ENCODE assay signal across 8 cellular contexts in genomic region chr12:133080619-133081407, GRCh38. TPM values are rescaled to one million over a fixed set of nuclear protein-coding genes. Genes with fewer than 3 reads are reported as not detected.
DNase-seq lines count a peak whose midpoint lies in the region; ATAC-seq and TF ChIP-seq lines count a peak whose summit lies in the region.

Gene ZNF140 (plus strand): TSS chr12:133080923. CDS start chr12:133081321, 398 bp downstream.

- H3K36me3 ChIP-seq in left lung = peaks cover 3 to 41% of the 10 kb centered on the region in 2 donors

- peak within 1 kb of the TSS; percentile 67 to 76 for H3K4me3 ChIP-seq in left lung

- ATAC-seq in GM18909 (IDR thresholded peaks at IDR 0.05; ENCODE audit: poor library complexity, unreplicated experiment) (peak; percentile 77), HG03175 (IDR thresholded peaks at IDR 0.05; ENCODE audit: unreplicated experiment) (peak; percentile 77), left lung (peak; percentile 88)

- H3K4me1 ChIP-seq in left lung = peaks cover 4 to 5% of the 10 kb centered on the region in 2 donors

- H3K9me3 ChIP-seq in left lung = peaks cover 0 to 85% of the 10 kb centered on the region in 2 donors

- TF ChIP-seq CTCF in left lung (IDR thresholded peaks at IDR 0.05) = peak; percentile 18 to 59

- DNase-seq in Ammon's horn (ENCODE audit: low spot score) (peak; percentile 98), NCI-H345 treated with DMSO at 0.1 percent for 48 hours (lab: John Stamatoyannopoulos, UW; ENCODE audit: unreplicated experiment) (peak; percentile 98), dedifferentiated amniotic fluid mesenchymal stem cell (ENCODE audit: extremely low spot score) (peak; percentile 95), left lung (peak; percentile 96 to 97)
- DNase-seq in activated CD4-positive, alpha-beta T cell treated with anti-CD3 and anti-CD28 coated beads for 4 hours = peak; percentile 91 to 94
- peak; percentile 85 to 88 for DNase-seq in stimulated activated CD4-positive, alpha-beta T cell treated with anti-CD3 and anti-CD28 coated beads, Interleukin-2, amount 100 ng/mL, for 48 hours

- H3K27ac ChIP-seq in left lung = peak within 1 kb of the TSS; percentile 99

- intact Hi-C loops in left lung (cut with DNase I) = no loop called here

- H3K27me3 ChIP-seq in left lung = no peaks in the 10 kb centered on the region

RNA-seq across cellular contexts. Expression of gene ZNF140, which starts in this region (rescaled TPM):
- total RNA-seq in left lung = 10 to 100 TPM; 12.2 to 14.4 TPM

Comparison
In these comparisons a context has a peak if more than half of its experiments do, and no peak if none do; other contexts are left out.
1. Peak in every context shown above with its lines: DNase-seq, ATAC-seq, H3K4me3 ChIP-seq and H3K27ac ChIP-seq.